In genomic region chr16:27425961-27426360, GRCh38 we compare ENCODE assay signal across 13 cellular contexts. TPM values are rescaled to one million over a fixed set of nuclear protein-coding genes. Genes with fewer than 3 reads are reported as not detected.
A peak's percentile ranks its signal among the peaks of the same experiment; 100 is the strongest.
DNase-seq lines count a peak whose midpoint lies in the region; ATAC-seq and TF ChIP-seq lines count a peak whose summit lies in the region.
"Had no signal": no experiment of that assay in that cellular context is flagged by ENCODE, and none has a peak within 500 bp of the region (broad histone marks: within the 10 kb centered on the region; RNA-seq: fewer than 3 reads in every experiment).

No MANE protein-coding gene starts in this region.

- peaks cover 57% of the 10 kb centered on the region for H3K36me3 Mint-ChIP-seq in activated CD8-positive, alpha-beta memory T cell treated with anti-CD3 and anti-CD28 coated beads, Interleukin-2, amount 10 ng/mL, durations not matched to agents 7 days and 5 days
- H3K36me3 Mint-ChIP-seq in activated naive CD8-positive, alpha-beta T cell = peaks cover 37% of the 10 kb centered on the region
- peaks cover 18% of the 10 kb centered on the region for H3K36me3 Mint-ChIP-seq in natural killer cell

- peaks cover 17% of the 10 kb centered on the region for H3K9me3 Mint-ChIP-seq in activated CD8-positive, alpha-beta memory T cell treated with anti-CD3 and anti-CD28 coated beads, Interleukin-2, amount 10 ng/mL, durations not matched to agents 7 days and 5 days (ENCODE audit: low read depth)
- peaks cover 10% of the 10 kb centered on the region for H3K9me3 Mint-ChIP-seq in activated naive CD8-positive, alpha-beta T cell (ENCODE audit: low read depth)
- peaks cover 4 to 6% of the 10 kb centered on the region in 2 donors for H3K9me3 Mint-ChIP-seq in natural killer cell

- H3K27ac Mint-ChIP-seq in activated CD8-positive, alpha-beta memory T cell treated with anti-CD3 and anti-CD28 coated beads, Interleukin-2, amount 10 ng/mL, durations not matched to agents 7 days and 5 days = peak overlapping the region; percentile 95
- H3K27ac Mint-ChIP-seq in activated naive CD8-positive, alpha-beta T cell = peak overlapping the region; percentile 90
- peak overlapping the region; percentile 91 to 93 for H3K27ac Mint-ChIP-seq in natural killer cell

- no peak overlapping the region for H3K4me3 Mint-ChIP-seq in activated CD8-positive, alpha-beta memory T cell treated with anti-CD3 and anti-CD28 coated beads, Interleukin-2, amount 10 ng/mL, durations not matched to agents 7 days and 5 days
- H3K4me3 Mint-ChIP-seq in activated naive CD8-positive, alpha-beta T cell = peak overlapping the region; percentile 18
- peak overlapping the region; percentile 63 for H3K4me3 Mint-ChIP-seq in natural killer cell

- peaks cover 69% of the 10 kb centered on the region for H3K4me1 Mint-ChIP-seq in activated CD8-positive, alpha-beta memory T cell treated with anti-CD3 and anti-CD28 coated beads, Interleukin-2, amount 10 ng/mL, durations not matched to agents 7 days and 5 days
- H3K4me1 Mint-ChIP-seq in activated naive CD8-positive, alpha-beta T cell (ENCODE audit: low read depth) = peaks cover 65% of the 10 kb centered on the region
- peaks cover 30 to 35% of the 10 kb centered on the region in 2 donors for H3K4me1 Mint-ChIP-seq in natural killer cell

- H3K27me3 Mint-ChIP-seq in activated CD8-positive, alpha-beta memory T cell treated with anti-CD3 and anti-CD28 coated beads, Interleukin-2, amount 10 ng/mL, durations not matched to agents 7 days and 5 days = no peaks in the 10 kb centered on the region
- H3K27me3 Mint-ChIP-seq in activated naive CD8-positive, alpha-beta T cell = no peaks in the 10 kb centered on the region
- H3K27me3 Mint-ChIP-seq in natural killer cell (ENCODE audit: low read depth in 2 of 2) = no peaks in the 10 kb centered on the region

- no peak for ATAC-seq in activated CD8-positive, alpha-beta memory T cell treated with anti-CD3 and anti-CD28 coated beads, Interleukin-2, amount 10 ng/mL, durations not matched to agents 7 days and 5 days
- ATAC-seq in GM21786 (IDR thresholded peaks at IDR 0.05; ENCODE audit: unreplicated experiment) (peak; percentile 2), natural killer cell (no peak), HG02885 (IDR thresholded peaks at IDR 0.05; ENCODE audit: poor library complexity, unreplicated experiment) (no peak), omental fat pad (ENCODE audit: low FRiP score) (no peak)

- DNase-seq in activated CD8-positive, alpha-beta memory T cell treated with anti-CD3 and anti-CD28 coated beads, Interleukin-2, amount 10 ng/mL, durations not matched to agents 7 days and 5 days = no peak
- no peak for DNase-seq in activated CD8-positive, alpha-beta memory T cell treated with anti-CD3 and anti-CD28 coated beads, Interleukin-2, amount 50 U/mL, for 4 hours
- DNase-seq in natural killer cell (no peak), omental fat pad (ENCODE audit: low spot score) (no peak), RKO (ENCODE audit: low spot score) (no peak)
- DNase-seq: COR-L47, lower lobe of right lung, NCI-H1694 treated with DMSO at 0.1 percent for 48 hours, OCI-M1, uterus had no signal

- CTCF ChIA-PET in activated CD8-positive, alpha-beta memory T cell treated with anti-CD3 and anti-CD28 coated beads, Interleukin-2, amount 10 ng/mL, durations not matched to agents 7 days and 5 days (lab: Charles Lee) = interaction anchor here (1.5 to 2.7 kb wide), 4 partner anchors 20 to 257 kb away, joined by 3 to 7 read pairs (median 4); no protein-coding TSS in a partner anchor

- intact Hi-C loops in natural killer cell (cut with micrococcal nuclease) = loop anchor here (1.0 to 2.0 kb wide), 3 partner anchors 24 to 59 kb away; partner anchors contain the start of gene IL21R

- TF ChIP-seq CTCF in natural killer cell (IDR thresholded peaks at IDR 0.05) (no peak), omental fat pad (IDR thresholded peaks at IDR 0.05) (no peak)

RNA-seq across cellular contexts. Expression of gene IL21R, which starts 24.0 kb away (rescaled TPM):
- 10 to 100 TPM; 24.6 to 38.0 TPM for total RNA-seq in activated CD8-positive, alpha-beta memory T cell treated with anti-CD3 and anti-CD28 coated beads, Interleukin-2, amount 10 ng/mL, durations not matched to agents 7 days and 5 days
- total RNA-seq in natural killer cell (10 to 100 TPM; 24.3 to 45.7 (median 26.5) TPM), omental fat pad (1 to 10 TPM in 1 of 4 donors, under 1 TPM in 2, not detected in 1; 0.19 to 1.3 (median 0.25) TPM)

Comparison
In these comparisons a context has a peak if more than half of its experiments do, and no peak if none do; other contexts are left out.
1. RNA of gene IL21R, which starts 24.0 kb away (total RNA-seq): 24.6 to 38.0 TPM in activated CD8-positive, alpha-beta memory T cell treated with anti-CD3 and anti-CD28 coated beads, Interleukin-2, amount 10 ng/mL, durations not matched to agents 7 days and 5 days and 24.3 to 45.7 TPM in natural killer cell; 0.19 to 1.3 TPM in omental fat pad; every median in the first group is over 10 times any median in the second.
2. Peak in every context shown above with its lines, with median percentiles within 50 percentile points of each other: H3K27ac Mint-ChIP-seq.